Comparison of ENCODE assay signal across 22 cellular contexts in genomic region chr20:38405132-38405531, GRCh38. TPM values are rescaled to one million over a fixed set of nuclear protein-coding genes. Genes with fewer than 3 reads are reported as not detected.
DNase-seq lines count a peak whose midpoint lies in the region; FAIRE-seq lines count a peak whose summit lies in the region.
"Had no signal": no experiment of that assay in that cellular context is flagged by ENCODE, and none has a peak within 500 bp of the region (broad histone marks: within the 10 kb centered on the region; RNA-seq: fewer than 3 reads in every experiment).

No MANE protein-coding gene starts in this region.

- no peaks in the 10 kb centered on the region for H3K4me1 ChIP-seq in small intestine (ENCODE audit: control insufficient read depth in 2 of 2, insufficient read depth in 1 of 2, low read depth in 1 of 2, low read length in 1 of 2)
- H3K4me1 ChIP-seq: BLaER1 had no signal

- FAIRE-seq in HTR-8/SVneo (lab: Jason Lieb, UNC) (peak; percentile 44), small intestine (lab: Jason Lieb, UNC) (no peak)
- FAIRE-seq: A549, GM12892, GM18507, H54 had no signal

- DNase-seq in NCI-H2171 treated with DMSO at 0.1 percent for 48 hours (lab: John Stamatoyannopoulos, UW) (peak; percentile 25), NCI-H2171 (lab: John Stamatoyannopoulos, UW) (no peak), HTR-8/SVneo (ENCODE audit: insufficient read length, low spot score) (no peak), islet precursor cell (peak; percentile 22), inferior parietal cortex (ENCODE audit: extremely low spot score) (no peak), NCI-H1436 (lab: John Stamatoyannopoulos, UW) (no peak), small intestine (no peak)
- DNase-seq: CD4-positive, alpha-beta memory T cell; DMS153; DMS79; GDM1; HCEC 1CT; HFFc6 had no signal

- H3K9me3 ChIP-seq in small intestine (ENCODE audit: control insufficient read depth, low read depth) = no peaks in the 10 kb centered on the region

- H3K4me3 ChIP-seq in small intestine (ENCODE audit: low read depth in 1 of 2, low read length in 2 of 2) = no peak overlapping the region
- H3K4me3 ChIP-seq: A549, BLaER1, GM23338 had no signal

- no peaks in the 10 kb centered on the region for H3K36me3 ChIP-seq in small intestine (ENCODE audit: control insufficient read depth in 2 of 2, insufficient read depth in 2 of 2, low read length in 2 of 2)

- H3K27me3 ChIP-seq in small intestine (ENCODE audit: control insufficient read depth in 2 of 2, insufficient read depth in 2 of 2, low read length in 2 of 2) = peaks cover 0 to 2% of the 10 kb centered on the region in 2 donors
- H3K27me3 ChIP-seq: BLaER1 had no signal

- no peak overlapping the region for H3K27ac ChIP-seq in small intestine (ENCODE audit: low read depth in 1 of 2, low read length in 1 of 2)
- H3K27ac ChIP-seq: 22Rv1, A549, BLaER1 had no signal

- WGBS in small intestine, 3 donors = 68 to 96% (median 81%) methylated on average over 2 of the region's 2 CpGs

RNA-seq across cellular contexts. Expression of gene SNHG17, which starts 30.0 kb away (rescaled TPM):
- 10 to 100 TPM; 24.8 to 35.7 (median 35.7) TPM for polyA plus RNA-seq in small intestine

RNA-seq across cellular contexts. Expression of gene LBP, which starts 58.9 kb away (rescaled TPM):
- polyA plus RNA-seq in small intestine = under 1 TPM in 1 of 3 donors, not detected in 2; 0.49 TPM
- polyA plus RNA-seq: AG04450; CD14-positive monocyte; CD4-positive, alpha-beta memory T cell had no signal

Comparison
In these comparisons a context has a peak if more than half of its experiments do, and no peak if none do; other contexts are left out.
1. DNase-seq: peak in NCI-H2171 treated with DMSO at 0.1 percent for 48 hours (single experiment) and islet precursor cell (single experiment); none in NCI-H2171 (single experiment), HTR-8/SVneo (single experiment), inferior parietal cortex (single experiment), NCI-H1436 (single experiment) and small intestine (single experiment).